Comparison of ENCODE assay signal across 9 cellular contexts in the genomic region with DNA sequence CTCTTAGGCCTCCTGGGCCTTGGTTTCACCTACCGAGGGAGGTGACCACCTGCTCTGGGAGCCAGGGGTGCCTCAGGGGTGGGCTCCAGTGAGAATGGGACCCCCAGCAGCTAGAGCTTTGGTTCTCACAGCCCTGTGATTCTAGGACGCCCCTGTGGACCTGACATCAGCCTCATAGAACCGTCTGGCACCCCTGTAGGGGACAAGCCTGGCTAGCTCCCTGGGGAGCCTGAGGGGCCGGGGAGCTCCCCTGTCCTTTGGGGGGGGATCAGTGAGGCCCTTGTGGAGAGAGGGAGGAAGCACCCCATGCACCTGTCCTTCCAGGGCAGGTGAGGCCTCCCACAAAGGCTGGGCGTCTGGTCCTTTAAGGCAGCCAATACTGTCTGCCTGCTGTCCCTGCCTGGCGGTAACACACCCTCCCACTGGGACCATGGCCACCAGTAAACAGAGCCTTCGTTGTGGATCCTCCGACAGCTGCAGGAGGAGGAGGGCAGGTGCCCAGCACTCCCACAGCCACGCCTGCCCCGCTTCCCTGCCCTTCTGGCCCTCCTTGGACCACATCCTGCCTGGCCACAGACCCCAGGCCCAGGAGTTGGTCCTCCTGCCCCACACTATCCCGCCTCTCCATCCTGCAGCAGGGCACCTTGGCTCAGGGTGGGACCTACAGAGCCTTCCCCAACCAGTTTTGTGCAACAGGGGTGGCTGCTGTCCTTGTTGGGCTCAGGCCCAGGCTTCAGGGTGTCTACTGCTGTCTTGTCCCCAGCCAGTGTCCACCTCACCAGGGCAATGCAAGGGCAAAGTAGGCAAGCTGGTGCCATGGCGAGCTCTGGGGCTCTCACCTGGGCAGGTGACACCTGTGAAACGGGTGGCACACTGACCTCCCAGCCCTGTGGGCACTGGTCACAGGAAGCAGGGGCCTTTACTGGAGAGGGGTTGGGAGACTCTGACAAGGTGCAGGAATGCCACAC. TPM values are rescaled to one million over a fixed set of nuclear protein-coding genes. Genes with fewer than 3 reads are reported as not detected.
DNase-seq lines count a peak whose midpoint lies in the region; ATAC-seq and TF ChIP-seq lines count a peak whose summit lies in the region.
"Had no signal": no experiment of that assay in that cellular context is flagged by ENCODE, and none has a peak within 500 bp of the region (broad histone marks: within the 10 kb centered on the region; RNA-seq: fewer than 3 reads in every experiment).

No MANE protein-coding gene starts in this region.

- H3K4me1 Mint-ChIP-seq in chondrocyte (ENCODE audit: low read depth): peaks cover 21% of the 10 kb centered on the region

- peak overlapping the region in 6 of 10 experiments; percentile 3 to 67 (median 14); a peak in 4 of 20 replicates for H3K4me3 ChIP-seq in BLaER1 treated with 17β-estradiol and CSF1 and Interleukin-3, amounts not matched to agents 10 nM and 100 nM
- no peak overlapping the region for H3K4me3 ChIP-seq in mucosa of descending colon

- TF ChIP-seq CTCF in mucosa of descending colon (IDR thresholded peaks at IDR 0.05) (no peak), chondrocyte (IDR thresholded peaks at IDR 0.05) (no peak)

- peaks cover 14 to 15% (median 15%) of the 10 kb centered on the region in 11 experiments for H3K36me3 ChIP-seq in BLaER1 treated with 17β-estradiol and CSF1 and Interleukin-3, amounts not matched to agents 10 nM and 100 nM
- H3K36me3 ChIP-seq in mucosa of descending colon (ENCODE audit: low read depth): peaks cover 4% of the 10 kb centered on the region

- intact Hi-C loops in mucosa of descending colon (cut with DNase I, micrococcal nuclease): loop anchor here (5.0 kb wide), 1 partner anchor 121 kb away; no protein-coding TSS in a partner anchor

- H3K9me3 ChIP-seq in BLaER1 treated with 17β-estradiol and CSF1 and Interleukin-3, amounts not matched to agents 10 nM and 100 nM (replicated peaks in 1 of 11): peaks cover 0 to 3% (median 0%) of the 10 kb centered on the region in 11 experiments; a peak in 1 of 22 replicates
- no peaks in the 10 kb centered on the region for H3K9me3 ChIP-seq in mucosa of descending colon

- peak; percentile 57 for DNase-seq in NAMALWA (ENCODE audit: low spot score)
- DNase-seq in SW480 (ENCODE audit: low spot score): peak; percentile 76
- DNase-seq in mucosa of descending colon: peak in 2 of 3 donors; percentile 72 to 81
- no peak for DNase-seq in chondrocyte (ENCODE audit: low spot score)
- no peak for DNase-seq in iPS-NIHi11 (ENCODE audit: low spot score)
- DNase-seq: T1000 had no signal

- no peaks in the 10 kb centered on the region for H3K27me3 ChIP-seq in BLaER1 treated with 17β-estradiol and CSF1 and Interleukin-3, amounts not matched to agents 10 nM and 100 nM

- ATAC-seq in mucosa of descending colon: peak; percentile 42
- ATAC-seq in HG02840 (IDR thresholded peaks at IDR 0.05; ENCODE audit: low FRiP score, unreplicated experiment): no peak
- no peak for ATAC-seq in HG02571 (IDR thresholded peaks at IDR 0.05; ENCODE audit: unreplicated experiment)

- no peaks in the 10 kb centered on the region for H3K27me3 Mint-ChIP-seq in chondrocyte (ENCODE audit: low read depth)

- peak overlapping the region in 8 of 11 experiments; percentile 25 to 64 (median 46); a peak in 12 of 22 replicates for H3K27ac ChIP-seq in BLaER1 treated with 17β-estradiol and CSF1 and Interleukin-3, amounts not matched to agents 10 nM and 100 nM

- no peak overlapping the region for H3K4me3 Mint-ChIP-seq in chondrocyte (ENCODE audit: unreplicated experiment)

- no peaks in the 10 kb centered on the region for H3K9me3 Mint-ChIP-seq in chondrocyte (ENCODE audit: low read depth)

- peaks cover 9% of the 10 kb centered on the region for H3K36me3 Mint-ChIP-seq in chondrocyte (ENCODE audit: low read depth)

- peaks cover 16 to 66% (median 54%) of the 10 kb centered on the region in 11 experiments for H4K20me1 ChIP-seq in BLaER1 treated with 17β-estradiol and CSF1 and Interleukin-3, amounts not matched to agents 10 nM and 100 nM

- peak overlapping the region; percentile 16 to 93 (median 70); a peak in 21 of 22 replicates for H3K9ac ChIP-seq in BLaER1 treated with 17β-estradiol and CSF1 and Interleukin-3, amounts not matched to agents 10 nM and 100 nM

- H3K27ac Mint-ChIP-seq in chondrocyte (ENCODE audit: unreplicated experiment): no peak overlapping the region

- H3K4me2 ChIP-seq in BLaER1 treated with 17β-estradiol and CSF1 and Interleukin-3, amounts not matched to agents 10 nM and 100 nM: peak overlapping the region; percentile 90 to 98 (median 95)

- H3K4me1 ChIP-seq in BLaER1 treated with 17β-estradiol and CSF1 and Interleukin-3, amounts not matched to agents 10 nM and 100 nM: peaks cover 65 to 75% (median 71%) of the 10 kb centered on the region in 10 experiments
- peaks cover 56% of the 10 kb centered on the region for H3K4me1 ChIP-seq in mucosa of descending colon (ENCODE audit: low read depth)

RNA-seq across cellular contexts. Expression of a gene that starts 3.0 kb away (rescaled TPM):
- total RNA-seq in mucosa of descending colon: 100 to 1,000 TPM; 286 to 379 (median 332) TPM
- 117 to 155 TPM (median 121 TPM) in 3 replicates for total RNA-seq in chondrocyte

RNA-seq across cellular contexts. Expression of a gene that starts 7.3 kb away (rescaled TPM):
- not detected for total RNA-seq in mucosa of descending colon
- total RNA-seq in chondrocyte: not detected in 3 replicates

RNA-seq across cellular contexts. Expression of a gene that starts 10.7 kb away (rescaled TPM):
- total RNA-seq in mucosa of descending colon (not detected), chondrocyte (0.22 TPM in 1 of 3 replicates, not detected in the others)

RNA-seq across cellular contexts. Expression of a gene that starts 13.0 kb away (rescaled TPM):
- total RNA-seq in mucosa of descending colon: not detected
- not detected in 3 replicates for total RNA-seq in chondrocyte

RNA-seq across cellular contexts. Expression of a gene that starts 13.1 kb away (rescaled TPM):
- not detected for total RNA-seq in mucosa of descending colon
- total RNA-seq in chondrocyte: 0.44 to 0.92 TPM (median 0.79 TPM) in 3 replicates

Comparison
In these comparisons a context has a peak if more than half of its experiments do, and no peak if none do; other contexts are left out.
1. DNase-seq: peak in NAMALWA (single experiment), SW480 (single experiment) and mucosa of descending colon (2 of 3); none in chondrocyte (single experiment) and iPS-NIHi11 (single experiment).